8 cellular contexts compared by ENCODE assay signal in the genomic region with DNA sequence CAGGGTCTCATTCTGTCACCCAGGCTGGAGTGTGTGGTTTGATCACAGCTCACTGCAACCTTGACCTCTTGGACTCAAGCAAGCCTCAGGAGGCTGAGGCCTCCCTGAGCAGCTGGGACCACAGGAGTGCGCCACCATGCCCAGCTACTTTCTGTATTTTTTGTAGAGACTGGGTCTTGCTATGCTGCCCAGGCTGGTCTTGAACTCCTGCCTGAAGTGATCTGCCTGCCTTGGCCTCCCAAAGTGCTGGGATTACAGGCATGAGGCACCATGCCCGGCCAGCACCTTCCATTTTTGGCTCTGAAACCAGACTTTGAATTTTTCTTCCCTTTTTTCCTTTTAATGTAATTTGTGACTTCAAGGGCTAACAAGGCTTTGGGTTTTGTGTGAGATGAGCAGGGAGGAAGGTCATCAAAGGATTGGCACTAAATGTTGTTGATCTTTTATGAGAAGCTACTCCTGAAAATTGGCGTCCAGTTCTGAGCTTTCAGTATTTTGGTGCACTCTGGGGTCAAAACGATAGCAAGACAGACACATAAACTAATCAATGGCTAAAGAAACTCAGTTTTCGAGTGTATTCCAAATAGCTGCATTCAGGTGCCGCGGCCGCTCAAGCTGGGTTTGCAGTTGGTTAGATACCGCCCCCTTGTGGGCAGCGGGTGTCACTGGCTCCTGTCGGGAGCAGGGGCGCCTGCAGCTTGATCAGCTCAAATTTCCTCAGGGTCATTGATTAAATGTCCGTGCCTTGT. TPM values are rescaled to one million over a fixed set of nuclear protein-coding genes. Genes with fewer than 3 reads are reported as not detected.
A peak's percentile ranks its signal among the peaks of the same experiment; 100 is the strongest.
DNase-seq lines count a peak whose midpoint lies in the region; ATAC-seq and TF ChIP-seq lines count a peak whose summit lies in the region.

No MANE protein-coding gene starts in this region.

- no peak overlapping the region for H2AK5ac ChIP-seq in mesenchymal stem cell (ENCODE audit: low read length, severe bottlenecking)

- DNase-seq in AG20443 (ENCODE audit: low spot score) = peak; percentile 88
- peak; percentile 75 for DNase-seq in NCI-H82 (lab: John Stamatoyannopoulos, UW)
- peak; percentile 89 for DNase-seq in activated CD8-positive, alpha-beta T cell treated with anti-CD3 and anti-CD28 coated beads for 36 hours
- DNase-seq in effector memory CD4-positive, alpha-beta T cell = peak; percentile 45 to 69 (median 51)
- DNase-seq in mesenchymal stem cell = peak; percentile 73
- DNase-seq in stimulated activated CD8-positive, alpha-beta memory T cell treated with anti-CD3 and anti-CD28 coated beads, Interleukin-15, amount 100 ng/mL, for 4 hours (ENCODE audit: low read depth in 2 of 2) = peak; percentile 33 to 47

- CTCF ChIA-PET in activated CD8-positive, alpha-beta T cell treated with anti-CD3 and anti-CD28 coated beads for 36 hours (lab: Charles Lee) = interaction anchor here (0.6 to 5.2 kb wide), 71 partner anchors 9 to 491 kb away, joined by 3 to 281 read pairs (median 5); no protein-coding TSS in a partner anchor

- H3K4ac ChIP-seq in mesenchymal stem cell (ENCODE audit: low read depth in 1 of 2, low read length in 2 of 2) = no peak overlapping the region

- no peak overlapping the region for H3K4me3 ChIP-seq in effector memory CD4-positive, alpha-beta T cell (ENCODE audit: insufficient read depth, low read depth, low read length, poor library complexity, severe bottlenecking)
- H3K4me3 ChIP-seq in mesenchymal stem cell (ENCODE audit: insufficient read depth in 1 of 2, low read depth in 1 of 2, low read length in 2 of 2) = peak overlapping the region in 1 of 2 experiments; percentile 47

- TF ChIP-seq CTCF in activated CD8-positive, alpha-beta T cell treated with anti-CD3 and anti-CD28 coated beads for 36 hours (IDR thresholded peaks at IDR 0.05) = peak; percentile 98

- H3K4me1 Mint-ChIP-seq in activated CD8-positive, alpha-beta T cell treated with anti-CD3 and anti-CD28 coated beads for 36 hours (ENCODE audit: low read depth) = peaks cover 4% of the 10 kb centered on the region

- no peak overlapping the region for H2BK5ac ChIP-seq in mesenchymal stem cell (ENCODE audit: low read depth, low read length, poor library complexity, severe bottlenecking)

- ATAC-seq in GM18909 (IDR thresholded peaks at IDR 0.05; ENCODE audit: poor library complexity, unreplicated experiment) = peak; percentile 87
- ATAC-seq in HG03342 (IDR thresholded peaks at IDR 0.05; ENCODE audit: unreplicated experiment) = peak; percentile 84
- peak; percentile 93 for ATAC-seq in activated CD8-positive, alpha-beta T cell treated with anti-CD3 and anti-CD28 coated beads for 36 hours

- peaks cover 11% of the 10 kb centered on the region for H3K27me3 Mint-ChIP-seq in activated CD8-positive, alpha-beta T cell treated with anti-CD3 and anti-CD28 coated beads for 36 hours

- no peaks in the 10 kb centered on the region for H3K36me3 Mint-ChIP-seq in activated CD8-positive, alpha-beta T cell treated with anti-CD3 and anti-CD28 coated beads for 36 hours (ENCODE audit: low read depth)

- no peak overlapping the region for H3K27ac ChIP-seq in effector memory CD4-positive, alpha-beta T cell (ENCODE audit: insufficient read depth, low read length, poor library complexity, severe bottlenecking)
- H3K27ac ChIP-seq in mesenchymal stem cell (ENCODE audit: low read length, poor library complexity, severe bottlenecking) = no peak overlapping the region

- no peak overlapping the region for H2AFZ ChIP-seq in mesenchymal stem cell (ENCODE audit: low read depth, low read length)

- no peaks in the 10 kb centered on the region for H3K4me1 ChIP-seq in effector memory CD4-positive, alpha-beta T cell (ENCODE audit: control insufficient read depth, insufficient read depth, low read length, poor library complexity, severe bottlenecking)
- H3K4me1 ChIP-seq in mesenchymal stem cell (ENCODE audit: control insufficient read depth, insufficient read depth, low read depth, low read length) = no peaks in the 10 kb centered on the region

- no peak overlapping the region for H2BK15ac ChIP-seq in mesenchymal stem cell (ENCODE audit: low read depth, poor library complexity, severe bottlenecking)

- no peak overlapping the region for H4K8ac ChIP-seq in mesenchymal stem cell (ENCODE audit: low read length)

- peak overlapping the region; percentile 72 for H3K9ac ChIP-seq in mesenchymal stem cell (ENCODE audit: low read length)

- POLR2A ChIA-PET in activated CD8-positive, alpha-beta T cell treated with anti-CD3 and anti-CD28 coated beads for 36 hours (lab: Charles Lee) = interaction anchor here (0.7 to 1.1 kb wide), 4 partner anchors 11 to 190 kb away, joined by 3 to 5 read pairs (median 4); no protein-coding TSS in a partner anchor

- H3K23ac ChIP-seq in mesenchymal stem cell (ENCODE audit: low read length in 2 of 2) = no peak overlapping the region

- peak overlapping the region; percentile 24 for H3K4me2 ChIP-seq in mesenchymal stem cell (ENCODE audit: low read length, poor library complexity, severe bottlenecking)

- H3K79me1 ChIP-seq in mesenchymal stem cell (replicated peaks; ENCODE audit: low read length, poor library complexity, severe bottlenecking) = no peaks in the 10 kb centered on the region

- H3K9me3 ChIP-seq in effector memory CD4-positive, alpha-beta T cell (ENCODE audit: control insufficient read depth, low read length) = no peaks in the 10 kb centered on the region
- H3K9me3 ChIP-seq in mesenchymal stem cell (ENCODE audit: control insufficient read depth, low read length) = no peaks in the 10 kb centered on the region

- H2BK120ac ChIP-seq in mesenchymal stem cell (ENCODE audit: low read depth, low read length) = no peak overlapping the region

- no peak overlapping the region for H3K14ac ChIP-seq in mesenchymal stem cell (ENCODE audit: low read length in 2 of 2)

- H3K27me3 ChIP-seq in effector memory CD4-positive, alpha-beta T cell (replicated peaks; ENCODE audit: control insufficient read depth, insufficient read depth, low read length, poor library complexity, severe bottlenecking) = no peaks in the 10 kb centered on the region
- H3K27me3 ChIP-seq in mesenchymal stem cell (ENCODE audit: control insufficient read depth in 1 of 2, insufficient read depth in 1 of 2, low read length in 2 of 2) = peaks cover 0 to 13% of the 10 kb centered on the region in 2 experiments

- peak overlapping the region in 1 of 2 experiments; percentile 77 for H2BK12ac ChIP-seq in mesenchymal stem cell (ENCODE audit: low read length in 2 of 2)

- H3K4me3 Mint-ChIP-seq in activated CD8-positive, alpha-beta T cell treated with anti-CD3 and anti-CD28 coated beads for 36 hours = no peak overlapping the region

- intact Hi-C loops in activated CD8-positive, alpha-beta T cell treated with anti-CD3 and anti-CD28 coated beads for 36 hours (cut with micrococcal nuclease) = loop anchor here (1.0 kb wide), 1 partner anchor 136 kb away; no protein-coding TSS in a partner anchor

- H3K18ac ChIP-seq in mesenchymal stem cell (ENCODE audit: low read depth in 1 of 2, low read length in 2 of 2) = no peak overlapping the region

- no peak overlapping the region for H3K27ac Mint-ChIP-seq in activated CD8-positive, alpha-beta T cell treated with anti-CD3 and anti-CD28 coated beads for 36 hours

- H3K36me3 ChIP-seq in effector memory CD4-positive, alpha-beta T cell (ENCODE audit: control insufficient read depth, insufficient read depth, low read length) = no peaks in the 10 kb centered on the region
- H3K36me3 ChIP-seq in mesenchymal stem cell (ENCODE audit: control insufficient read depth in 1 of 2, insufficient read depth in 2 of 2, low read depth in 1 of 2, low read length in 2 of 2) = no peaks in the 10 kb centered on the region

- H4K91ac ChIP-seq in mesenchymal stem cell (ENCODE audit: low read length) = no peak overlapping the region

- no peaks in the 10 kb centered on the region for H3K9me3 Mint-ChIP-seq in activated CD8-positive, alpha-beta T cell treated with anti-CD3 and anti-CD28 coated beads for 36 hours

- 9% methylated on average over 10 of the region's 13 CpGs for WGBS in mesenchymal stem cell

RNA-seq across cellular contexts. Expression of gene CLMP, which starts 51.9 kb away (rescaled TPM):
- total RNA-seq in activated CD8-positive, alpha-beta T cell treated with anti-CD3 and anti-CD28 coated beads for 36 hours = under 1 TPM in 1 of 2 experiments, not detected in 1; 0.09 TPM
- polyA plus RNA-seq in mesenchymal stem cell (2013, experiment 1 of 2) = 46.5 TPM
- 48.1 TPM for polyA plus RNA-seq in mesenchymal stem cell (2013, experiment 2 of 2)
